In genomic region chr1:119336738-119337315, GRCh38 we compare ENCODE assay signal across 27 cellular contexts. TPM values are rescaled to one million over a fixed set of nuclear protein-coding genes. Genes with fewer than 3 reads are reported as not detected.
"Had no signal": no experiment of that assay in that cellular context is flagged by ENCODE, and none has a peak within 500 bp of the region (broad histone marks: within the 10 kb centered on the region; RNA-seq: fewer than 3 reads in every experiment).

No MANE protein-coding gene starts in this region.

- H3K4me1 ChIP-seq: heart right ventricle, vagina had no signal

- H3K4me3 ChIP-seq: cardiac muscle cell, heart right ventricle, lung, thoracic aorta, vagina had no signal

- H3K36me3 ChIP-seq: cardiac muscle cell, heart right ventricle, thoracic aorta, vagina, WERI-Rb-1 had no signal

- DNase-seq: activated CD4-positive, alpha-beta T cell treated with anti-CD3 and anti-CD28 coated beads, Interleukin-2, amount 10 ng/mL, durations not matched to agents 7 days and 5 days; activated CD4-positive, CD25-positive, alpha-beta regulatory T cell treated with anti-CD3 and anti-CD28 coated beads, Interleukin-2, amount 50 U/mL, for 72 hours; activated CD8-positive, alpha-beta T cell treated with anti-CD3 and anti-CD28 coated beads, Interleukin-2, amount 10 ng/mL, durations not matched to agents 7 days and 5 days; activated naive CD4-positive, alpha-beta T cell treated with Interleukin-2 at 50 U/mL for 16 hours; activated naive CD8-positive, alpha-beta T cell treated with anti-CD3 and anti-CD28 coated beads for 36 hours; amygdala; effector CD4-positive, alpha-beta T cell; erythroblast; heart right ventricle; kidney; naive thymus-derived CD4-positive, alpha-beta T cell; posterior cingulate gyrus; stimulated activated CD4-positive, alpha-beta T cell treated with anti-CD3 and anti-CD28 coated beads, Interleukin-2, amount 100 ng/mL, for 48 hours; stimulated activated CD8-positive, alpha-beta memory T cell treated with anti-CD3 and anti-CD28 coated beads, Interleukin-4, amount 100 ng/mL, for 48 hours; stimulated activated naive CD4-positive, alpha-beta T cell; T-helper 1 cell; WERI-Rb-1 had no signal

- H3K27ac ChIP-seq: cardiac muscle cell, heart right ventricle, thoracic aorta, vagina, WERI-Rb-1 had no signal

- H3K9me3 ChIP-seq: heart right ventricle, thoracic aorta, vagina had no signal

- H3K27me3 ChIP-seq: cardiac muscle cell, heart right ventricle, vagina had no signal

- ATAC-seq: activated CD8-positive, alpha-beta T cell treated with anti-CD3 and anti-CD28 coated beads, Interleukin-2, amount 10 ng/mL, durations not matched to agents 7 days and 5 days; activated T-helper 17 cell treated with anti-CD3 and anti-CD28 coated beads, Interleukin-2, amount 50 U/mL, for 72 hours; naive thymus-derived CD4-positive, alpha-beta T cell; sciatic nerve had no signal

- FAIRE-seq: kidney, TTC549 had no signal

RNA-seq across cellular contexts. Expression of gene HAO2, which starts 31.8 kb away (rescaled TPM):
- total RNA-seq: activated CD4-positive, alpha-beta T cell treated with anti-CD3 and anti-CD28 coated beads, Interleukin-2, amount 10 ng/mL, durations not matched to agents 7 days and 5 days; activated CD8-positive, alpha-beta T cell treated with anti-CD3 and anti-CD28 coated beads, Interleukin-2, amount 10 ng/mL, durations not matched to agents 7 days and 5 days; activated naive CD8-positive, alpha-beta T cell treated with anti-CD3 and anti-CD28 coated beads for 36 hours; activated T-helper 17 cell treated with anti-CD3 and anti-CD28 coated beads, Interleukin-2, amount 50 U/mL, for 72 hours; cardiac muscle cell; chondrocyte; heart right ventricle; lung; naive thymus-derived CD4-positive, alpha-beta T cell; neural crest cell; omental fat pad; sciatic nerve; thoracic aorta; vagina had no signal
- polyA plus RNA-seq: cardiac muscle cell; lung; naive thymus-derived CD4-positive, alpha-beta T cell had no signal
